Comparison of ENCODE assay signal across 7 cellular contexts in the genomic region with DNA sequence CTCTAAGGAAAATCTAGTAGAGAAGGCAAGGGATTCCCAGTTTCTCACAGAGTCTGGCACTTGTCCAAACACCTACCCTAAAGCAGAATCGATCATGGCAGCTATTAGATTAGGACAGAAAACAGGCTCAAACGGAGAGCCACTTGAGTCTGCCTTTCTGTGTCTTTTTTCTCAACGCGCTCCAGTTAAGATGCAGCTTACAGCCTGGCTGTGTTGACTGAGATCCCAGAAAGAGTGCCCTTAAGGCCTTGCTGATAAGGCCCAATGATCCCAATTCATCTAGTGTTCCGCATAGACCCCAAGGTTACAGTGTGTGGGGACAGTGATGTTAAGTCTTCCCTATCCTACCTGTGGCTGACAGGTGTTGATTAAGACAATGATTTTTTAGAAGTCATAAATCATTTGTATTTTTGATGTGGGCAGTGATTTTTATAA. TPM values are rescaled to one million over a fixed set of nuclear protein-coding genes. Genes with fewer than 3 reads are reported as not detected.
DNase-seq lines count a peak whose midpoint lies in the region; ATAC-seq, FAIRE-seq and TF ChIP-seq lines count a peak whose summit lies in the region.

No MANE protein-coding gene starts in this region.

- 27 to 50% methylated on average over 1 to 5 of the region's 5 CpGs for WGBS in transverse colon (ENCODE audit: low coverage in 1 of 2), 2 donors

- peaks cover 5% of the 10 kb centered on the region for H3K36me3 ChIP-seq in lower lobe of right lung
- peaks cover 0 to 19% (median 6%) of the 10 kb centered on the region in 4 donors for H3K36me3 ChIP-seq in transverse colon

- intact Hi-C loops in lower lobe of right lung (cut with DNase I) (no loop called here), transverse colon (cut with DNase I; ENCODE audit: low total_unique reads) (no loop called here)

- peaks cover 13% of the 10 kb centered on the region for H3K4me1 ChIP-seq in lower lobe of right lung
- peaks cover 7 to 18% (median 13%) of the 10 kb centered on the region in 4 donors for H3K4me1 ChIP-seq in transverse colon

- no peak for TF ChIP-seq EP300 in transverse colon (IDR thresholded peaks at IDR 0.05; ENCODE audit: low read depth)

- ATAC-seq in lower lobe of right lung (no peak), GM18870 (IDR thresholded peaks at IDR 0.05; ENCODE audit: unreplicated experiment) (no peak), HG03520 (IDR thresholded peaks at IDR 0.05; ENCODE audit: unreplicated experiment) (no peak)

- TF ChIP-seq POLR2A in transverse colon (IDR thresholded peaks at IDR 0.05): no peak

- H3K27ac ChIP-seq in lower lobe of right lung: peak overlapping the region; percentile 96
- H3K27ac ChIP-seq in transverse colon: peak overlapping the region; percentile 93 to 96 (median 94)

- H3K27me3 ChIP-seq in lower lobe of right lung (ENCODE audit: low read depth) (no peaks in the 10 kb centered on the region), transverse colon (no peaks in the 10 kb centered on the region)

- H3K4me3 ChIP-seq in astrocyte of the spinal cord (ENCODE audit: low read depth, low read length) (peak overlapping the region; percentile 83), lower lobe of right lung (peak overlapping the region; percentile 83), transverse colon (peak overlapping the region; percentile 62 to 70 (median 66))

- no peaks in the 10 kb centered on the region for H3K9me3 ChIP-seq in lower lobe of right lung
- no peaks in the 10 kb centered on the region for H3K9me3 ChIP-seq in transverse colon

- DNase-seq in GM19239 (ENCODE audit: insufficient read length, low spot score) (no peak), NCI-H2107 treated with DMSO at 0.1 percent for 48 hours (lab: John Stamatoyannopoulos, UW; ENCODE audit: unreplicated experiment) (peak; percentile 71), astrocyte of the spinal cord (ENCODE audit: low read depth, low spot score) (peak; percentile 12), lower lobe of right lung (no peak), transverse colon (no peak)

- FAIRE-seq in GM19239 (lab: Jason Lieb, UNC): peak; percentile 4

- TF ChIP-seq CTCF in astrocyte of the spinal cord (IDR thresholded peaks at IDR 0.05; ENCODE audit: low read depth, low read length): no peak
- no peak for TF ChIP-seq CTCF in lower lobe of right lung (IDR thresholded peaks at IDR 0.05)
- no peak for TF ChIP-seq CTCF in transverse colon (IDR thresholded peaks at IDR 0.05)

- in situ Hi-C loops in astrocyte of the spinal cord (cut with HindIII; ENCODE audit: low sequenced_read_pairs) (no loop called here), transverse colon (cut with MboI; ENCODE audit: low pct_ligation_motif_present in 1 of 4, low pct_unique_long_range_greater_than_20kb in 1 of 4, low sequenced_read_pairs in 3 of 4) (no loop called here)

RNA-seq across cellular contexts. Expression of gene TMEM106B, which starts 1.0 kb away (rescaled TPM):
- total RNA-seq in lower lobe of right lung (38.7 TPM), transverse colon (100 to 1,000 TPM in 1 of 4 donors, 10 to 100 TPM in 3; 24.3 to 102 (median 80.8) TPM)

Comparison
In these comparisons a context has a peak if more than half of its experiments do, and no peak if none do; other contexts are left out.
1. DNase-seq: peak in NCI-H2107 treated with DMSO at 0.1 percent for 48 hours (single experiment) and astrocyte of the spinal cord (single experiment); none in GM19239 (single experiment), lower lobe of right lung (single experiment) and transverse colon (single experiment).
2. Peak in every context shown above with its lines, with median percentiles within 50 percentile points of each other: H3K4me3 ChIP-seq.